10 cellular contexts compared by ENCODE assay signal in the genomic region with DNA sequence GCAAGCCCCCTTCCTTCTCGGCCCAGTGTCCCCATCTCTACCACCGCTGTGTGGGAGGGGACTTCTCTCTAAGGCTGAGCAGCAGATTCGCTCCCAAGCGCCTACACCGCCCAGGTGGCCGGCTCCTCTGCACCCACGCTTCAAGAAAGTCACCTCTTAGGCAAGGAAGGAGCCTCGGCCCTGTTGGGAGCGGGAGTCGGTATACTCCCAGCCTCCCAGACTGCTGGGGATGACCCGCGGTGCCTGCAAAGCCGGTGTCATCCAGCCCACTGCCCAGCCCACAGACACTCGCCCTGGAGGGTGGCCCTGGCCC. TPM values are rescaled to one million over a fixed set of nuclear protein-coding genes. Genes with fewer than 3 reads are reported as not detected.
DNase-seq lines count a peak whose midpoint lies in the region; ATAC-seq lines count a peak whose summit lies in the region.
"Had no signal": no experiment of that assay in that cellular context is flagged by ENCODE, and none has a peak within 500 bp of the region (broad histone marks: within the 10 kb centered on the region; RNA-seq: fewer than 3 reads in every experiment).

No MANE protein-coding gene starts in this region.

- no peak for ATAC-seq in HG02840 (IDR thresholded peaks at IDR 0.05; ENCODE audit: low FRiP score, unreplicated experiment)

- H3K9ac ChIP-seq in stomach smooth muscle (ENCODE audit: low read length in 2 of 2): peak overlapping the region in 1 of 2 donors; percentile 22

- peaks cover 10% of the 10 kb centered on the region for H3K4me1 Mint-ChIP-seq in T-helper 2 cell treated with Interferon-gamma antibody and Interleukin-4, amounts not matched to agents 5 μg/mL and 100 μg/mL, for 36 hours (ENCODE audit: low read depth)
- peaks cover 5% of the 10 kb centered on the region for H3K4me1 Mint-ChIP-seq in activated naive CD8-positive, alpha-beta T cell treated with anti-CD3 and anti-CD28 coated beads for 36 hours

- no peak overlapping the region for H3K27ac Mint-ChIP-seq in T-helper 2 cell treated with Interferon-gamma antibody and Interleukin-4, amounts not matched to agents 5 μg/mL and 100 μg/mL, for 36 hours
- H3K27ac Mint-ChIP-seq in activated naive CD8-positive, alpha-beta T cell treated with anti-CD3 and anti-CD28 coated beads for 36 hours: no peak overlapping the region

- no peaks in the 10 kb centered on the region for H3K9me3 Mint-ChIP-seq in T-helper 2 cell treated with Interferon-gamma antibody and Interleukin-4, amounts not matched to agents 5 μg/mL and 100 μg/mL, for 36 hours
- H3K9me3 Mint-ChIP-seq in activated naive CD8-positive, alpha-beta T cell treated with anti-CD3 and anti-CD28 coated beads for 36 hours: no peaks in the 10 kb centered on the region

- no peaks in the 10 kb centered on the region for H3K36me3 Mint-ChIP-seq in T-helper 2 cell treated with Interferon-gamma antibody and Interleukin-4, amounts not matched to agents 5 μg/mL and 100 μg/mL, for 36 hours (ENCODE audit: low read depth)
- no peaks in the 10 kb centered on the region for H3K36me3 Mint-ChIP-seq in activated naive CD8-positive, alpha-beta T cell treated with anti-CD3 and anti-CD28 coated beads for 36 hours

- H3K4me3 ChIP-seq in stomach smooth muscle (ENCODE audit: low read length in 2 of 2): peak overlapping the region; percentile 60 to 73

- H3K9me3 ChIP-seq in stomach smooth muscle (ENCODE audit: control insufficient read depth in 2 of 2, low read length in 2 of 2): no peaks in the 10 kb centered on the region

- peaks cover 17% of the 10 kb centered on the region for H3K4me1 ChIP-seq in stomach smooth muscle (ENCODE audit: control insufficient read depth, insufficient read depth, low read length)

- H3K27me3 Mint-ChIP-seq in T-helper 2 cell treated with Interferon-gamma antibody and Interleukin-4, amounts not matched to agents 5 μg/mL and 100 μg/mL, for 36 hours (ENCODE audit: low read depth): peaks cover 23% of the 10 kb centered on the region
- peaks cover 7% of the 10 kb centered on the region for H3K27me3 Mint-ChIP-seq in activated naive CD8-positive, alpha-beta T cell treated with anti-CD3 and anti-CD28 coated beads for 36 hours

- peak overlapping the region; percentile 43 for H3K4me3 Mint-ChIP-seq in T-helper 2 cell treated with Interferon-gamma antibody and Interleukin-4, amounts not matched to agents 5 μg/mL and 100 μg/mL, for 36 hours
- H3K4me3 Mint-ChIP-seq in activated naive CD8-positive, alpha-beta T cell treated with anti-CD3 and anti-CD28 coated beads for 36 hours: peak overlapping the region; percentile 62

- H3K27ac ChIP-seq in stomach smooth muscle (ENCODE audit: low read length): no peak overlapping the region

- H3K36me3 ChIP-seq in stomach smooth muscle (ENCODE audit: control insufficient read depth in 2 of 2, insufficient read depth in 2 of 2, low read length in 2 of 2): no peaks in the 10 kb centered on the region

- no peak for DNase-seq in T-helper 2 cell treated with Interferon-gamma antibody and Interleukin-4, amounts not matched to agents 5 μg/mL and 100 μg/mL, for 36 hours (ENCODE audit: low spot score)
- DNase-seq in T-helper 2 cell: no peak
- no peak for DNase-seq in activated naive CD8-positive, alpha-beta T cell treated with anti-CD3 and anti-CD28 coated beads for 36 hours
- peak; percentile 35 for DNase-seq in iPS-NIHi7 (ENCODE audit: extremely low spot score)
- no peak for DNase-seq in NCI-H2107 (lab: John Stamatoyannopoulos, UW)
- DNase-seq in NCI-H2081 treated with DMSO at 0.1 percent for 48 hours (lab: John Stamatoyannopoulos, UW): no peak

- H3K27me3 ChIP-seq in stomach smooth muscle (ENCODE audit: control insufficient read depth in 1 of 2, insufficient read depth in 2 of 2, low read length in 2 of 2): peaks cover 0 to 4% of the 10 kb centered on the region in 2 donors

RNA-seq across cellular contexts. Expression of a gene that starts 0.5 kb away (rescaled TPM):
- not detected for total RNA-seq in activated naive CD8-positive, alpha-beta T cell treated with anti-CD3 and anti-CD28 coated beads for 36 hours
- total RNA-seq: pulmonary artery endothelial cell; T-helper 1 cell treated with Interleukin-12 subunit alpha and Interleukin-12 subunit beta and Interleukin-4 antibody, amounts not matched to agents 30 ng/mL and 1 ng/mL, for 36 hours had no signal

RNA-seq across cellular contexts. Expression of a gene that starts 19.7 kb away (rescaled TPM):
- total RNA-seq in activated naive CD8-positive, alpha-beta T cell treated with anti-CD3 and anti-CD28 coated beads for 36 hours: not detected
- total RNA-seq: pulmonary artery endothelial cell; T-helper 1 cell treated with Interleukin-12 subunit alpha and Interleukin-12 subunit beta and Interleukin-4 antibody, amounts not matched to agents 30 ng/mL and 1 ng/mL, for 36 hours had no signal
